ENCODE assay signal across 10 cellular contexts in genomic region chr4:151882072-151882803, GRCh38.
DNase-seq lines count a peak whose midpoint lies in the region; ATAC-seq and TF ChIP-seq lines count a peak whose summit lies in the region.
"Had no signal": no experiment of that assay in that cellular context is flagged by ENCODE, and none has a peak within 500 bp of the region (broad histone marks: within the 10 kb centered on the region; RNA-seq: fewer than 3 reads in every experiment).

No MANE protein-coding gene starts in this region.

- peak; percentile 73 to 77 for ATAC-seq in activated CD4-positive, CD25-positive, alpha-beta regulatory T cell treated with anti-CD3 and anti-CD28 coated beads, Interleukin-2, amount 50 U/mL, for 24 hours
- ATAC-seq in GM21447 (IDR thresholded peaks at IDR 0.05; ENCODE audit: unreplicated experiment) (peak; percentile 63), HG03135 (IDR thresholded peaks at IDR 0.05; ENCODE audit: unreplicated experiment) (peak; percentile 66)
- ATAC-seq: left lung had no signal

- H3K36me3 ChIP-seq in right atrium auricular region, result no peaks in the 10 kb centered on the region
- H3K36me3 ChIP-seq: left lung had no signal

- H3K9me3 ChIP-seq in right atrium auricular region, result no peaks in the 10 kb centered on the region
- H3K9me3 ChIP-seq: left lung had no signal

- no peaks in the 10 kb centered on the region for H3K4me1 ChIP-seq in right atrium auricular region
- H3K4me1 ChIP-seq: left lung had no signal

- TF ChIP-seq CTCF in right atrium auricular region (IDR thresholded peaks at IDR 0.05) (no peak), foreskin fibroblast (IDR thresholded peaks at IDR 0.05; ENCODE audit: low read depth, low read length) (no peak)

- H3K4me3 ChIP-seq in right atrium auricular region, result no peak overlapping the region
- H3K4me3 ChIP-seq in foreskin fibroblast (ENCODE audit: low read depth in 1 of 2, low read length in 2 of 2), result no peak overlapping the region
- H3K4me3 ChIP-seq: left lung had no signal

- DNase-seq in activated CD4-positive, CD25-positive, alpha-beta regulatory T cell (lab: John Stamatoyannopoulos, UW), result no peak
- DNase-seq in kidney tubule cell (ENCODE audit: low spot score) (peak; percentile 18), right atrium auricular region (ENCODE audit: low spot score) (no peak), foreskin fibroblast (no peak), 8988T (no peak)
- DNase-seq: left lung had no signal

- H3K27me3 ChIP-seq in right atrium auricular region, result no peaks in the 10 kb centered on the region
- H3K27me3 ChIP-seq: left lung had no signal

- no peak overlapping the region for H3K27ac ChIP-seq in right atrium auricular region
- H3K27ac ChIP-seq: 22Rv1, left lung had no signal
